Comparison of ENCODE assay signal across 26 cellular contexts in genomic region chr9:12232836-12233235, GRCh38.
"Had no signal": no experiment of that assay in that cellular context is flagged by ENCODE, and none has a peak within 500 bp of the region (broad histone marks: within the 10 kb centered on the region; RNA-seq: fewer than 3 reads in every experiment).

No MANE protein-coding gene starts in this region.

- DNase-seq: colonic mucosa; cortex of kidney; dermis blood vessel endothelial cell; dorsolateral prefrontal cortex; effector CD4-positive, alpha-beta T cell; effector CD8-positive, alpha-beta T cell; effector memory CD4-positive, alpha-beta T cell; effector memory CD8-positive, alpha-beta T cell; endodermal cell; erythroblast; esophagus squamous epithelium; foreskin fibroblast; foreskin keratinocyte; foreskin melanocyte; gastrocnemius medialis; glutamatergic neuron; heart left ventricle; heart right ventricle had no signal

- FAIRE-seq: colon, endometrium, endothelial cell of umbilical vein, frontal cortex had no signal

- H3K27ac ChIP-seq: colonic mucosa, coronary artery, dorsolateral prefrontal cortex, epithelial cell of prostate, esophagus muscularis mucosa, esophagus squamous epithelium, foreskin keratinocyte, gastrocnemius medialis, gastroesophageal sphincter, heart left ventricle, heart right ventricle had no signal

- H3K9me3 ChIP-seq: colonic mucosa, gastrocnemius medialis had no signal

- H3K4me3 ChIP-seq: colonic mucosa, coronary artery, dorsolateral prefrontal cortex, esophagus muscularis mucosa, esophagus squamous epithelium, gastrocnemius medialis, gastroesophageal sphincter, heart left ventricle, heart right ventricle had no signal

- H3K27me3 ChIP-seq: colonic mucosa, dorsolateral prefrontal cortex, esophagus muscularis mucosa, esophagus squamous epithelium, foreskin keratinocyte, gastrocnemius medialis, gastroesophageal sphincter, heart left ventricle, heart right ventricle had no signal

- H3K36me3 ChIP-seq: colonic mucosa, esophagus muscularis mucosa, esophagus squamous epithelium, gastrocnemius medialis, gastroesophageal sphincter, heart left ventricle, heart right ventricle had no signal

- H3K4me1 ChIP-seq: colonic mucosa, esophagus muscularis mucosa, esophagus squamous epithelium, foreskin keratinocyte, gastrocnemius medialis, gastroesophageal sphincter, heart left ventricle, heart right ventricle had no signal
